9 cellular contexts compared by ENCODE assay signal in the genomic region with DNA sequence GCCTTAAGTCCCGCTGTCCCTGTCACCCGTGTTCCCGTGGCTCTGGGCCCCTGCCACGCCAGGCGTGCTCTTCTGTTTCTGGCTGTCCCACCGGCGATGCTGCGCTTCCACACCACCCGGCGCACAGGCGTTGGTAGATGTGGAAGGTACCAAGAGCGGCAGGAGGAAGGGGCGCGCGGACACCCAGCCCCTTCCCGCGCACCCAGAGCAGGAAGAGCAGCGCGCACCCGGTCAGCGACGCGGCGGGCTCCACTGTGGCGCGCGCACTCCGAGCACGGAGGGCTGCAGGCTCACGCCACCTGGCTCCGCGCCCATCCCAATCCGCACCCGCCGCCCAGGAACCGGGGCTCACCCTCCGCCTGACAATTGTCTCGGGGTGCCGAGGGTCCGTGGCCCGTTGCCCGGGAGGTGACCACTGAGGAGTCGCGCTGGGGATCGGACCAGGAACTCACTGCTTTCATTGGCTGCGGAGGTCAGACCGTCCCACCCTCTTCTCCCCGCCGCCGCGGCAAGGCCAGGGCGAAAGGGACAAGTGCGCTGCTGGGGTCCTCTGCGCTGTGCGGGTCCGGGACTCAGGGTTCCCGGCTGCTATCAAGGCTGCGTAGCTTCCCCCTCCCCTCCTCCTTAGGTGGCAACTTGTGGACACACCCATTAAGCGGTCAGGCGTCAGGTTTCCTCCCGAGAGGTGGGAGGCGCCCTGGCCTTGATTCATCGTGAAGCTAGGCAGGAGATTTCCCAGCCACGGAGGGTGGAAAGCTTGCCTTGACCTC.
A peak's percentile ranks its signal among the peaks of the same experiment; 100 is the strongest.
DNase-seq lines count a peak whose midpoint lies in the region; ATAC-seq and TF ChIP-seq lines count a peak whose summit lies in the region.
"Had no signal": no experiment of that assay in that cellular context is flagged by ENCODE, and none has a peak within 500 bp of the region (broad histone marks: within the 10 kb centered on the region; RNA-seq: fewer than 3 reads in every experiment).

No MANE protein-coding gene starts in this region.

- no peaks in the 10 kb centered on the region for H3K4me1 ChIP-seq in foreskin keratinocyte

- ATAC-seq in HG03159 (IDR thresholded peaks at IDR 0.05; ENCODE audit: unreplicated experiment) (peak; percentile 68), foreskin keratinocyte (peak; percentile 88)
- ATAC-seq in activated T-cell treated with anti-CD3 and anti-CD28 coated beads, Interleukin-2, amount 50 U/mL, for 72 hours (replicated peaks in 1 of 2): peak; percentile 72 to 81
- peak; percentile 88 to 91 for ATAC-seq in natural killer cell treated with Interleukin-12 subunit alpha and Interleukin-12 subunit beta and Interleukin-15 and Interleukin-18, amount 100 ng/mL, for 72 hours

- H3K27me3 Mint-ChIP-seq in activated T-cell treated with anti-CD3 and anti-CD28 coated beads, Interleukin-2, amount 50 U/mL, for 72 hours (ENCODE audit: low read depth): peaks cover 21% of the 10 kb centered on the region
- H3K27me3 Mint-ChIP-seq in natural killer cell treated with Interleukin-12 subunit alpha and Interleukin-12 subunit beta and Interleukin-15 and Interleukin-18, amount 100 ng/mL, for 72 hours: peaks cover 2 to 5% of the 10 kb centered on the region in 2 donors

- no peaks in the 10 kb centered on the region for H3K27me3 ChIP-seq in foreskin keratinocyte

- H3K27ac ChIP-seq in foreskin keratinocyte: no peak overlapping the region
- H3K27ac ChIP-seq: neutrophil had no signal

- no peaks in the 10 kb centered on the region for H3K4me1 Mint-ChIP-seq in activated T-cell treated with anti-CD3 and anti-CD28 coated beads, Interleukin-2, amount 50 U/mL, for 72 hours (ENCODE audit: low read depth)
- peaks cover 4 to 6% of the 10 kb centered on the region in 2 donors for H3K4me1 Mint-ChIP-seq in natural killer cell treated with Interleukin-12 subunit alpha and Interleukin-12 subunit beta and Interleukin-15 and Interleukin-18, amount 100 ng/mL, for 72 hours (ENCODE audit: low read depth in 2 of 2)

- H3K4me3 Mint-ChIP-seq in activated T-cell treated with anti-CD3 and anti-CD28 coated beads, Interleukin-2, amount 50 U/mL, for 72 hours: peak overlapping the region; percentile 74 to 83
- peak overlapping the region; percentile 88 for H3K4me3 Mint-ChIP-seq in natural killer cell treated with Interleukin-12 subunit alpha and Interleukin-12 subunit beta and Interleukin-15 and Interleukin-18, amount 100 ng/mL, for 72 hours

- DNase-seq in stimulated activated CD4-positive, alpha-beta T cell treated with anti-CD3 and anti-CD28 coated beads, Interleukin-4, amount 100 ng/mL, for 24 hours: peak; percentile 15
- DNase-seq in stimulated activated CD4-positive, alpha-beta T cell treated with anti-CD3 and anti-CD28 coated beads, Interleukin-4, amount 100 ng/mL, for 4 hours: no peak
- DNase-seq in NCI-H69 (lab: John Stamatoyannopoulos, UW) (peak; percentile 88), foreskin keratinocyte (peak in 1 of 2 donors; percentile 51), RKO (ENCODE audit: low spot score) (no peak)
- peak; percentile 25 to 41 for DNase-seq in activated T-cell treated with anti-CD3 and anti-CD28 coated beads, Interleukin-2, amount 50 U/mL, for 72 hours
- peak; percentile 73 for DNase-seq in natural killer cell treated with Interleukin-12 subunit alpha and Interleukin-12 subunit beta and Interleukin-15 and Interleukin-18, amount 100 ng/mL, for 72 hours (ENCODE audit: low spot score)

- TF ChIP-seq CTCF in foreskin keratinocyte (conservative IDR thresholded peaks at IDR 0.05): no peak

- no peak overlapping the region for H3K27ac Mint-ChIP-seq in activated T-cell treated with anti-CD3 and anti-CD28 coated beads, Interleukin-2, amount 50 U/mL, for 72 hours
- no peak overlapping the region for H3K27ac Mint-ChIP-seq in natural killer cell treated with Interleukin-12 subunit alpha and Interleukin-12 subunit beta and Interleukin-15 and Interleukin-18, amount 100 ng/mL, for 72 hours

- H3K36me3 Mint-ChIP-seq in activated T-cell treated with anti-CD3 and anti-CD28 coated beads, Interleukin-2, amount 50 U/mL, for 72 hours (ENCODE audit: insufficient read depth in 2 of 2): peaks cover 0 to 2% of the 10 kb centered on the region in 2 donors
- no peaks in the 10 kb centered on the region for H3K36me3 Mint-ChIP-seq in natural killer cell treated with Interleukin-12 subunit alpha and Interleukin-12 subunit beta and Interleukin-15 and Interleukin-18, amount 100 ng/mL, for 72 hours

- no peaks in the 10 kb centered on the region for H3K9me3 Mint-ChIP-seq in activated T-cell treated with anti-CD3 and anti-CD28 coated beads, Interleukin-2, amount 50 U/mL, for 72 hours
- no peaks in the 10 kb centered on the region for H3K9me3 Mint-ChIP-seq in natural killer cell treated with Interleukin-12 subunit alpha and Interleukin-12 subunit beta and Interleukin-15 and Interleukin-18, amount 100 ng/mL, for 72 hours

Comparison
In these comparisons a context has a peak if more than half of its experiments do, and no peak if none do; other contexts are left out.
1. DNase-seq: peak in stimulated activated CD4-positive, alpha-beta T cell treated with anti-CD3 and anti-CD28 coated beads, Interleukin-4, amount 100 ng/mL, for 24 hours (single experiment), NCI-H69 (single experiment), activated T-cell treated with anti-CD3 and anti-CD28 coated beads, Interleukin-2, amount 50 U/mL, for 72 hours (2 of 2) and natural killer cell treated with Interleukin-12 subunit alpha and Interleukin-12 subunit beta and Interleukin-15 and Interleukin-18, amount 100 ng/mL, for 72 hours (single experiment); none in stimulated activated CD4-positive, alpha-beta T cell treated with anti-CD3 and anti-CD28 coated beads, Interleukin-4, amount 100 ng/mL, for 4 hours (0 of 2) and RKO (single experiment).
2. Peak in every context shown above with its lines, with median percentiles within 50 percentile points of each other: ATAC-seq.